ENCODE assay signal across 18 cellular contexts in the genomic region with DNA sequence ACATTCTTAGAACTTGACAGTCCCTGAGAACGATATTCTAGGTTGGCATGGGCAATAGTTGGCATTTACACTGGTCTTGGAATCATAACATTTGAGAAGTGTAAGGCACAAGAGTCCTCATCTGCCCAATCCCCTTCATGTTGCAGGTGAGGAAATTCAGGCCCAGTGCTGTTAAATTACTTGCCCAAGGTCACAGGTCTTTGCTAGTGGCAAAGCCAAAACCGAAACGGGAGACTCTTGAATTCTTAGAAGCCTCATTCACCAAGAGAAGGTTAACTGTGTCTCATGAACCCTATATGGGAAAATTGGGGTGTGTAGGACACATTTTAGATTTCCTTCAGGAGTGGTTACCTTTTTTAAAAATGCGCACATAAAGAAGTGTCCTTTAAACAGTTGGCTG. TPM values are rescaled to one million over a fixed set of nuclear protein-coding genes. Genes with fewer than 3 reads are reported as not detected.
A peak's percentile ranks its signal among the peaks of the same experiment; 100 is the strongest.
DNase-seq lines count a peak whose midpoint lies in the region; ATAC-seq and TF ChIP-seq lines count a peak whose summit lies in the region.
"Had no signal": no experiment of that assay in that cellular context is flagged by ENCODE, and none has a peak within 500 bp of the region (broad histone marks: within the 10 kb centered on the region; RNA-seq: fewer than 3 reads in every experiment).

No MANE protein-coding gene starts in this region.

- no peak for DNase-seq in activated CD8-positive, alpha-beta T cell treated with anti-CD3 and anti-CD28 coated beads for 36 hours
- no peak for DNase-seq in activated CD8-positive, alpha-beta T cell treated with anti-CD3 and anti-CD28 coated beads, Interleukin-2, amount 10 ng/mL, durations not matched to agents 7 days and 5 days
- no peak for DNase-seq in NB4 (ENCODE audit: low read depth)
- no peak for DNase-seq in ascending aorta (ENCODE audit: low spot score in 2 of 2)
- DNase-seq in NCI-H187 (lab: John Stamatoyannopoulos, UW), result no peak
- DNase-seq in 8988T, result no peak
- DNase-seq: EL, heart right ventricle, naive B cell, NCI-H1694 treated with DMSO at 0.1 percent for 48 hours, NCI-H446 treated with DMSO at 0.1 percent for 48 hours, PC-3, posterior cingulate gyrus had no signal

- CTCF ChIA-PET in activated CD8-positive, alpha-beta T cell treated with anti-CD3 and anti-CD28 coated beads for 36 hours (lab: Charles Lee), result interaction anchor here (1.0 kb wide), 1 partner anchor 114 kb away, joined by 3 read pairs; no protein-coding TSS in a partner anchor
- CTCF ChIA-PET in activated CD8-positive, alpha-beta T cell treated with anti-CD3 and anti-CD28 coated beads, Interleukin-2, amount 10 ng/mL, durations not matched to agents 7 days and 5 days (lab: Charles Lee), result interaction anchor here (1.1 kb wide), 1 partner anchor 119 kb away, joined by 4 read pairs; no protein-coding TSS in a partner anchor

- H3K4me3 ChIP-seq in NB4 (ENCODE audit: low read depth, low read length), result peak overlapping the region; percentile 6
- no peak overlapping the region for H3K4me3 ChIP-seq in ascending aorta
- H3K4me3 ChIP-seq: lung, smooth muscle cell had no signal

- no peak for TF ChIP-seq CTCF in activated CD8-positive, alpha-beta T cell treated with anti-CD3 and anti-CD28 coated beads for 36 hours (IDR thresholded peaks at IDR 0.05)
- TF ChIP-seq CTCF in NB4 (IDR thresholded peaks at IDR 0.05; ENCODE audit: low read depth, low read length), result no peak
- no peak for TF ChIP-seq CTCF in ascending aorta (IDR thresholded peaks at IDR 0.05)

- no peaks in the 10 kb centered on the region for H3K9me3 ChIP-seq in ascending aorta
- H3K9me3 ChIP-seq: heart right ventricle had no signal

- peaks cover 2 to 36% of the 10 kb centered on the region in 2 donors for H3K4me1 ChIP-seq in ascending aorta

- H3K36me3 ChIP-seq in ascending aorta, result no peaks in the 10 kb centered on the region

- no peaks in the 10 kb centered on the region for H3K27me3 ChIP-seq in ascending aorta
- H3K27me3 ChIP-seq: heart right ventricle had no signal

- no peak for TF ChIP-seq POLR2A in NB4 (IDR thresholded peaks at IDR 0.05; ENCODE audit: extremely low read depth, insufficient read length)

- peaks cover 62% of the 10 kb centered on the region for H3K36me3 Mint-ChIP-seq in activated CD8-positive, alpha-beta T cell treated with anti-CD3 and anti-CD28 coated beads for 36 hours (ENCODE audit: low read depth)
- peaks cover 66% of the 10 kb centered on the region for H3K36me3 Mint-ChIP-seq in activated CD8-positive, alpha-beta T cell treated with anti-CD3 and anti-CD28 coated beads, Interleukin-2, amount 10 ng/mL, durations not matched to agents 7 days and 5 days (ENCODE audit: low read depth)
- peaks cover 33% of the 10 kb centered on the region for H3K36me3 Mint-ChIP-seq in stimulated activated memory B cell treated with anti-CD40 and anti-IgM and Interleukin-4, amounts not matched to agents 10 μg/mL and 1 μg/mL and 100 μg/mL, for 72 hours
- H3K36me3 Mint-ChIP-seq: naive B cell had no signal

- POLR2A ChIA-PET in activated CD8-positive, alpha-beta T cell treated with anti-CD3 and anti-CD28 coated beads for 36 hours (lab: Charles Lee), result no interaction called here
- POLR2A ChIA-PET in activated CD8-positive, alpha-beta T cell treated with anti-CD3 and anti-CD28 coated beads, Interleukin-2, amount 10 ng/mL, durations not matched to agents 7 days and 5 days (lab: Charles Lee), result no interaction called here

- no peak overlapping the region for H3K4me3 Mint-ChIP-seq in activated CD8-positive, alpha-beta T cell treated with anti-CD3 and anti-CD28 coated beads for 36 hours
- no peak overlapping the region for H3K4me3 Mint-ChIP-seq in activated CD8-positive, alpha-beta T cell treated with anti-CD3 and anti-CD28 coated beads, Interleukin-2, amount 10 ng/mL, durations not matched to agents 7 days and 5 days
- H3K4me3 Mint-ChIP-seq in stimulated activated memory B cell treated with anti-CD40 and anti-IgM and Interleukin-4, amounts not matched to agents 10 μg/mL and 1 μg/mL and 100 μg/mL, for 72 hours, result no peak overlapping the region

- no peak for ATAC-seq in activated CD8-positive, alpha-beta T cell treated with anti-CD3 and anti-CD28 coated beads for 36 hours
- no peak for ATAC-seq in activated CD8-positive, alpha-beta T cell treated with anti-CD3 and anti-CD28 coated beads, Interleukin-2, amount 10 ng/mL, durations not matched to agents 7 days and 5 days
- no peak for ATAC-seq in stimulated activated memory B cell treated with anti-CD40 and anti-IgM and Interleukin-4, amounts not matched to agents 10 μg/mL and 1 μg/mL and 100 μg/mL, for 72 hours
- no peak for ATAC-seq in GM18519 (IDR thresholded peaks at IDR 0.05; ENCODE audit: low FRiP score, unreplicated experiment)
- ATAC-seq: PC-3 had no signal

- peak overlapping the region; percentile 55 to 58 for H3K27ac ChIP-seq in ascending aorta

- H3K4me1 Mint-ChIP-seq in activated CD8-positive, alpha-beta T cell treated with anti-CD3 and anti-CD28 coated beads for 36 hours (ENCODE audit: low read depth), result peaks cover 69% of the 10 kb centered on the region
- peaks cover 78% of the 10 kb centered on the region for H3K4me1 Mint-ChIP-seq in activated CD8-positive, alpha-beta T cell treated with anti-CD3 and anti-CD28 coated beads, Interleukin-2, amount 10 ng/mL, durations not matched to agents 7 days and 5 days (ENCODE audit: low read depth)
- peaks cover 52% of the 10 kb centered on the region for H3K4me1 Mint-ChIP-seq in stimulated activated memory B cell treated with anti-CD40 and anti-IgM and Interleukin-4, amounts not matched to agents 10 μg/mL and 1 μg/mL and 100 μg/mL, for 72 hours

- H3K9me3 Mint-ChIP-seq in activated CD8-positive, alpha-beta T cell treated with anti-CD3 and anti-CD28 coated beads for 36 hours, result no peaks in the 10 kb centered on the region
- H3K9me3 Mint-ChIP-seq in activated CD8-positive, alpha-beta T cell treated with anti-CD3 and anti-CD28 coated beads, Interleukin-2, amount 10 ng/mL, durations not matched to agents 7 days and 5 days (ENCODE audit: insufficient read depth), result no peaks in the 10 kb centered on the region
- H3K9me3 Mint-ChIP-seq in stimulated activated memory B cell treated with anti-CD40 and anti-IgM and Interleukin-4, amounts not matched to agents 10 μg/mL and 1 μg/mL and 100 μg/mL, for 72 hours, result no peaks in the 10 kb centered on the region
- H3K9me3 Mint-ChIP-seq: naive B cell had no signal

- no peaks in the 10 kb centered on the region for H3K27me3 Mint-ChIP-seq in activated CD8-positive, alpha-beta T cell treated with anti-CD3 and anti-CD28 coated beads for 36 hours
- no peaks in the 10 kb centered on the region for H3K27me3 Mint-ChIP-seq in activated CD8-positive, alpha-beta T cell treated with anti-CD3 and anti-CD28 coated beads, Interleukin-2, amount 10 ng/mL, durations not matched to agents 7 days and 5 days (ENCODE audit: low read depth)
- H3K27me3 Mint-ChIP-seq in stimulated activated memory B cell treated with anti-CD40 and anti-IgM and Interleukin-4, amounts not matched to agents 10 μg/mL and 1 μg/mL and 100 μg/mL, for 72 hours, result no peaks in the 10 kb centered on the region
- H3K27me3 Mint-ChIP-seq: naive B cell had no signal

- intact Hi-C loops in activated CD8-positive, alpha-beta T cell treated with anti-CD3 and anti-CD28 coated beads for 36 hours (cut with micrococcal nuclease), result no loop called here
- intact Hi-C loops in ascending aorta (cut with DNase I), result loop anchor here (10.0 kb wide), 1 partner anchor 564 kb away; no protein-coding TSS in a partner anchor

- peak overlapping the region; percentile 74 for H3K27ac Mint-ChIP-seq in activated CD8-positive, alpha-beta T cell treated with anti-CD3 and anti-CD28 coated beads for 36 hours
- no peak overlapping the region for H3K27ac Mint-ChIP-seq in activated CD8-positive, alpha-beta T cell treated with anti-CD3 and anti-CD28 coated beads, Interleukin-2, amount 10 ng/mL, durations not matched to agents 7 days and 5 days
- H3K27ac Mint-ChIP-seq in stimulated activated memory B cell treated with anti-CD40 and anti-IgM and Interleukin-4, amounts not matched to agents 10 μg/mL and 1 μg/mL and 100 μg/mL, for 72 hours, result peak overlapping the region; percentile 88
- H3K27ac Mint-ChIP-seq: activated naive CD4-positive, alpha-beta T cell treated with anti-CD3 and anti-CD28 coated beads, Interleukin-2, amount 50 U/mL, for 72 hours had no signal

RNA-seq across cellular contexts. Expression of gene E2F3, which starts 7.2 kb away (rescaled TPM):
- total RNA-seq in activated CD8-positive, alpha-beta T cell treated with anti-CD3 and anti-CD28 coated beads for 36 hours, result 10 to 100 TPM; 16.0 to 17.0 TPM
- total RNA-seq in activated CD8-positive, alpha-beta T cell treated with anti-CD3 and anti-CD28 coated beads, Interleukin-2, amount 10 ng/mL, durations not matched to agents 7 days and 5 days, result 10 to 100 TPM; 26.7 to 27.4 TPM
- 1.1 TPM for total RNA-seq in ascending aorta
